In genomic region chr5:167902298-167902697, GRCh38 we compare ENCODE assay signal across 37 cellular contexts.
"Had no signal": no experiment of that assay in that cellular context is flagged by ENCODE, and none has a peak within 500 bp of the region (broad histone marks: within the 10 kb centered on the region; RNA-seq: fewer than 3 reads in every experiment).

No MANE protein-coding gene starts in this region.

- H3K36me3 Mint-ChIP-seq: activated CD8-positive, alpha-beta memory T cell treated with anti-CD3 and anti-CD28 coated beads, Interleukin-2, amount 10 ng/mL, durations not matched to agents 7 days and 5 days; activated naive CD4-positive, alpha-beta T cell treated with anti-CD3 and anti-CD28 coated beads, Interleukin-2, amount 10 ng/mL, durations not matched to agents 7 days and 5 days; activated naive CD8-positive, alpha-beta T cell had no signal

- H3K27me3 Mint-ChIP-seq: activated CD4-positive, alpha-beta memory T cell treated with anti-CD3 and anti-CD28 coated beads, Interleukin-2, amount 10 ng/mL, durations not matched to agents 7 days and 5 days; activated CD8-positive, alpha-beta memory T cell treated with anti-CD3 and anti-CD28 coated beads, Interleukin-2, amount 10 ng/mL, durations not matched to agents 7 days and 5 days; activated naive CD4-positive, alpha-beta T cell treated with anti-CD3 and anti-CD28 coated beads, Interleukin-2, amount 10 ng/mL, durations not matched to agents 7 days and 5 days; activated naive CD8-positive, alpha-beta T cell; activated naive CD8-positive, alpha-beta T cell treated with anti-CD3 and anti-CD28 coated beads, Interleukin-2, amount 50 U/mL, for 24 hours had no signal

- H3K27ac Mint-ChIP-seq: activated CD4-positive, alpha-beta memory T cell treated with anti-CD3 and anti-CD28 coated beads, Interleukin-2, amount 10 ng/mL, durations not matched to agents 7 days and 5 days; activated CD8-positive, alpha-beta memory T cell treated with anti-CD3 and anti-CD28 coated beads, Interleukin-2, amount 10 ng/mL, durations not matched to agents 7 days and 5 days; activated naive CD4-positive, alpha-beta T cell treated with anti-CD3 and anti-CD28 coated beads, Interleukin-2, amount 10 ng/mL, durations not matched to agents 7 days and 5 days; activated naive CD8-positive, alpha-beta T cell; activated naive CD8-positive, alpha-beta T cell treated with anti-CD3 and anti-CD28 coated beads, Interleukin-2, amount 50 U/mL, for 24 hours had no signal

- H3K9ac ChIP-seq: KMS-11 had no signal

- ATAC-seq: activated CD8-positive, alpha-beta memory T cell treated with anti-CD3 and anti-CD28 coated beads, Interleukin-2, amount 10 ng/mL, durations not matched to agents 7 days and 5 days; activated naive CD8-positive, alpha-beta T cell treated with anti-CD3 and anti-CD28 coated beads, Interleukin-2, amount 50 U/mL, for 24 hours; PC-3; Right ventricle myocardium inferior had no signal

- H3K4me3 Mint-ChIP-seq: activated CD4-positive, alpha-beta memory T cell treated with anti-CD3 and anti-CD28 coated beads, Interleukin-2, amount 10 ng/mL, durations not matched to agents 7 days and 5 days; activated CD8-positive, alpha-beta memory T cell treated with anti-CD3 and anti-CD28 coated beads, Interleukin-2, amount 10 ng/mL, durations not matched to agents 7 days and 5 days; activated naive CD4-positive, alpha-beta T cell treated with anti-CD3 and anti-CD28 coated beads, Interleukin-2, amount 10 ng/mL, durations not matched to agents 7 days and 5 days; activated naive CD8-positive, alpha-beta T cell; activated naive CD8-positive, alpha-beta T cell treated with anti-CD3 and anti-CD28 coated beads, Interleukin-2, amount 50 U/mL, for 24 hours had no signal

- H3K27me3 ChIP-seq: brain microvascular endothelial cell, Peyer's patch had no signal

- H3K9me3 Mint-ChIP-seq: activated CD4-positive, alpha-beta memory T cell treated with anti-CD3 and anti-CD28 coated beads, Interleukin-2, amount 10 ng/mL, durations not matched to agents 7 days and 5 days had no signal

- H3K4me3 ChIP-seq: Peyer's patch had no signal

- H3K4me1 Mint-ChIP-seq: activated CD4-positive, alpha-beta memory T cell treated with anti-CD3 and anti-CD28 coated beads, Interleukin-2, amount 10 ng/mL, durations not matched to agents 7 days and 5 days; activated CD8-positive, alpha-beta memory T cell treated with anti-CD3 and anti-CD28 coated beads, Interleukin-2, amount 10 ng/mL, durations not matched to agents 7 days and 5 days; activated naive CD4-positive, alpha-beta T cell treated with anti-CD3 and anti-CD28 coated beads, Interleukin-2, amount 10 ng/mL, durations not matched to agents 7 days and 5 days; activated naive CD8-positive, alpha-beta T cell treated with anti-CD3 and anti-CD28 coated beads, Interleukin-2, amount 50 U/mL, for 24 hours had no signal

- H3K36me3 ChIP-seq: brain microvascular endothelial cell, Peyer's patch had no signal

- H3K27ac ChIP-seq: brain microvascular endothelial cell, KMS-11, Peyer's patch, RWPE1, VCaP had no signal

- H3K9me3 ChIP-seq: Peyer's patch had no signal

- DNase-seq: activated CD4-positive, alpha-beta memory T cell treated with anti-CD3 and anti-CD28 coated beads, Interleukin-2, amount 10 ng/mL, durations not matched to agents 7 days and 5 days; activated CD4-positive, alpha-beta T cell treated with anti-CD3 and anti-CD28 coated beads for 1 hour; activated CD4-positive, alpha-beta T cell treated with anti-CD3 and anti-CD28 coated beads for 48 hours; activated CD4-positive, CD25-positive, alpha-beta regulatory T cell; activated CD8-positive, alpha-beta memory T cell treated with anti-CD3 and anti-CD28 coated beads for 24 hours; activated CD8-positive, alpha-beta memory T cell treated with anti-CD3 and anti-CD28 coated beads, Interleukin-2, amount 10 ng/mL, durations not matched to agents 7 days and 5 days; activated CD8-positive, alpha-beta memory T cell treated with anti-CD3 and anti-CD28 coated beads, Interleukin-2, amount 50 U/mL, for 48 hours; activated effector memory CD4-positive, alpha-beta T cell treated with Interleukin-2 at 50 U/mL for 16 hours; activated naive CD4-positive, alpha-beta T cell treated with anti-CD3 and anti-CD28 coated beads, Interleukin-2, amount 10 ng/mL, durations not matched to agents 7 days and 5 days; activated naive CD8-positive, alpha-beta T cell treated with anti-CD3 and anti-CD28 coated beads, Interleukin-2, amount 50 U/mL, for 24 hours; activated T-cell treated with anti-CD3 and anti-CD28 coated beads, Interleukin-2, amount 50 U/mL, for 48 hours; anterior cingulate cortex; brain microvascular endothelial cell; central memory CD4-positive, alpha-beta T cell; NCI-H1092 treated with DMSO at 0.1 percent for 48 hours; NCI-H1417; NCI-H146; NCI-H187; NCI-H2029 treated with DMSO at 0.1 percent for 48 hours; NCI-H2107; NCI-H2171; NCI-H446; NCI-H510A treated with DMSO at 0.1 percent for 48 hours; NCI-H526 treated with DMSO at 0.1 percent for 48 hours; NCI-H774; PC-3; Peyer's patch; SIG-M5; SW 1271; T-helper 1 cell; T-helper 2 cell; T-helper 9 cell had no signal

- H3K4me1 ChIP-seq: Peyer's patch had no signal
